ENCODE assay signal across 9 cellular contexts in the genomic region with DNA sequence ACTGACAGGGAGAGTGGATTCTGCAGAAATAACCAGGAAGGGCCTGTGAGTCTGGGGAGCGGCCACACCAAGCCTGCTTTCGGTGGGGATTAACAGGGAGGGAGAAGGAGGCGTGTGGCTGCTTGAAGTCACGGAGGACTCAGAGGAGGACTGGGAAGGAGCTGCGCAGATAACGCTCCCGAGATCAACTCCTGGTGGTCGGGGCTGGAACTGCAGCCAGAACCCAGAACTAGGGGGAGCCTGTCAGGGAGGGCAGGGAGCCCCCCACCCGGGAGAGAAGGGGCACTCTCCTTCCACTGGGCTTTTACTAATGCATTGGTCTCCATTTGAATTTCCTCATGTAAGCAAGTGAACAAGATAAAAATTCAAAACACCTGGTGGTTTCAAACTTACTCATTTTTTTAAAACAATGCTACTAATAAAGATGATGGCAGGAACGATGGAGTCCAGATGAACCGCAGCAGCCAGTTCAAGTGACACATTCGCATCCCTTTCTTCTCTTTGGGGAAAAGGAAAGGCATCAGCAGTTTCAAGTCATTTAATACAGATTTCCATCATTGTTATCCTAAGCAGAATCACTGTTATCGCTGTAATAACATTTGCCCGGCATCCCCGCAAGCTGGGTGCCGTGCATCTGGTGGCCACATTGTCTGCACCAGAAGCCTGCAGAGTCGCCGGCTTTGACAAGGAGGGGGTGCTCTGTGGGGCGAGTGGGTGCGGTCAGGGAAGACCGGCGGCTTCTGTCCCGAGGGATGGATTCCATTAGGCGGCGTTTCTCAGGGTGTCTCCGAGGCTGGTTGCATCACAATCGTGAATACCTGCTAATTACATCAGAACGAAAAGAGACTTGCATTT.
DNase-seq lines count a peak whose midpoint lies in the region; ATAC-seq and TF ChIP-seq lines count a peak whose summit lies in the region.
"Had no signal": no experiment of that assay in that cellular context is flagged by ENCODE, and none has a peak within 500 bp of the region (broad histone marks: within the 10 kb centered on the region; RNA-seq: fewer than 3 reads in every experiment).

No MANE protein-coding gene starts in this region.

- H3K4me3 ChIP-seq in MG63 = no peak overlapping the region
- H3K4me3 ChIP-seq in osteoblast (ENCODE audit: insufficient read depth, low read length) = peak overlapping the region; percentile 55
- H3K4me3 ChIP-seq in aorta (ENCODE audit: low read length in 2 of 2) = peak overlapping the region in 1 of 2 donors; percentile 8

- H3K27me3 ChIP-seq in MG63 = no peaks in the 10 kb centered on the region
- no peaks in the 10 kb centered on the region for H3K27me3 ChIP-seq in osteoblast (ENCODE audit: insufficient read depth, low read length)
- no peaks in the 10 kb centered on the region for H3K27me3 ChIP-seq in aorta (ENCODE audit: control insufficient read depth in 1 of 2, insufficient read depth in 2 of 2, low read length in 1 of 2)

- no peaks in the 10 kb centered on the region for H4K20me1 ChIP-seq in osteoblast (ENCODE audit: insufficient read depth, low read length)

- peak; percentile 88 for DNase-seq in EH (ENCODE audit: low read depth)
- peak; percentile 56 for DNase-seq in MG63
- DNase-seq in activated CD8-positive, alpha-beta memory T cell treated with anti-CD3 and anti-CD28 coated beads, Interleukin-2, amount 50 U/mL, for 4 hours = peak; percentile 43
- peak; percentile 52 for DNase-seq in fibroblast of the conjunctiva (ENCODE audit: low read depth)
- DNase-seq in osteoblast (ENCODE audit: insufficient read length, low spot score, missing footprints) = peak; percentile 91
- peak; percentile 78 to 93 for DNase-seq in aorta
- DNase-seq in MV-4-11 (lab: John Stamatoyannopoulos, UW) = no peak

- peak overlapping the region; percentile 72 for H3K4me2 ChIP-seq in osteoblast (ENCODE audit: insufficient read depth, low read length)

- peak overlapping the region; percentile 88 for H2AFZ ChIP-seq in osteoblast (ENCODE audit: low read length)

- intact Hi-C loops in aorta (cut with DNase I) = loop anchor here (5.0 kb wide), 1 partner anchor 301 kb away; no protein-coding TSS in a partner anchor

- H3K9me3 ChIP-seq in MG63 (no peaks in the 10 kb centered on the region), osteoblast (ENCODE audit: low read depth, low read length) (no peaks in the 10 kb centered on the region), aorta (ENCODE audit: control insufficient read depth, low read length) (no peaks in the 10 kb centered on the region)

- no peaks in the 10 kb centered on the region for H3K36me3 ChIP-seq in MG63
- H3K36me3 ChIP-seq in osteoblast (ENCODE audit: insufficient read depth, low read length) = no peaks in the 10 kb centered on the region
- H3K36me3 ChIP-seq in aorta (ENCODE audit: control insufficient read depth in 1 of 2, insufficient read depth in 2 of 2, low read length in 1 of 2) = no peaks in the 10 kb centered on the region

- no peak overlapping the region for H3K27ac ChIP-seq in osteoblast (ENCODE audit: low read depth, low read length)
- H3K27ac ChIP-seq in aorta (ENCODE audit: low read depth in 1 of 2, low read length in 2 of 2) = no peak overlapping the region

- peak; percentile 84 for TF ChIP-seq CTCF in osteoblast (IDR thresholded peaks at IDR 0.05; ENCODE audit: extremely low read depth, low read depth, low read length)

- ATAC-seq in aorta (ENCODE audit: low FRiP score) = peak; percentile 88
- no peak for ATAC-seq in HG03378 (IDR thresholded peaks at IDR 0.05; ENCODE audit: unreplicated experiment)
- ATAC-seq: T-helper 17 cell had no signal

- H3K79me2 ChIP-seq in osteoblast (ENCODE audit: insufficient read depth, low read length) = no peaks in the 10 kb centered on the region

- peaks cover 13% of the 10 kb centered on the region for H3K4me1 ChIP-seq in osteoblast (ENCODE audit: insufficient read depth, low read length)
- no peaks in the 10 kb centered on the region for H3K4me1 ChIP-seq in aorta (ENCODE audit: control insufficient read depth in 1 of 2, insufficient read depth in 2 of 2, low read length in 2 of 2)

- 2 to 3% methylated on average over 28 of the region's 28 CpGs for WGBS in aorta, 2 donors
